1 cellular context compared by ENCODE assay signal in the genomic region with DNA sequence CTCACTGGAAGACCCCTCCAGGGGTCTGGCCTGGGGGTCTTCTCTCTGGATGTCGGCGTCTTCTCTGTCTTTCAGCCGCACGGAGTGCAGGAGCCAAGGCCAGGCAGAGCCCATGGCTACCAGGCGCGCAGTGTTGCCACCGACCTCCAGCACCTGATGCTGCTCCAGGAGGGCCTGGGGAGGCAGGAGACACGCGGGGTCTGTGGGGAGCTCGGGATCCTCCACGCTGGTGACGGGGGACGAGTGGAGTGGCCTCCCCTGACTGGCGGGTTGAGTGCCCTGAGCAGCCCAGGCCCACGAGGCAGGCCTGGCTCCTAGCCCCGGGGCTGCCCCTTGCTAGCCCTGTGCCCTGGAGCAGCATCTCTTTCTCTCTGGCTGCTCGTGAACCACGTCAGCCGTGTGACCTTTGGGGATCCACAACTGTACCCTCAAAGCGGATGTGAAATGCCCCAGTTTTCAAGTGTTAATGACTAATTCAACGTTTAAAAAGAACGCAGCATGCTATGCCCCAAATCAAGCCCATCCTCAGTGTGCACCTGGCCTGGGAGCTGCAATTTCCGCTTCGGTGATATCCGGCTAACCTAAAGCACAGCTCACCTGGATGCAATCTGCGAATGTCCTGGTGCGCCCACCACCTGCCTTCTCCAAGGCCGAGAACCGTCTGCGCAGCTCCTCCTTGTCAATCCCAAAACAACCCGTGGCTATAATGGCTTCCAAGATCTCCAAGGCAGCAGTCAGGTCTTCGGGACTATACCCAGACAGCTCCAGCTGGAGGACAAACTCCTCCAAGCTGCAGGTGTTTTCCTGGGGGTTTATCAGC.
TF ChIP-seq lines count a peak whose summit lies in the region.

No MANE protein-coding gene starts in this region.

TF ChIP-seq in GM12878, 131 proteins besides CTCF, POLR2A, EP300 and RAD21:
- TF ChIP-seq ELK1 (IDR thresholded peaks at IDR 0.05; ENCODE audit: low read depth, low read length) = no peak
- TF ChIP-seq CHD2 (IDR thresholded peaks at IDR 0.05; ENCODE audit: borderline replicate concordance, low read depth, low read length) = no peak
- no peak for TF ChIP-seq SIX5 (IDR thresholded peaks at IDR 0.05; ENCODE audit: low read depth, low read length, severe bottlenecking)
- TF ChIP-seq CEBPZ (IDR thresholded peaks at IDR 0.05; ENCODE audit: low read depth, low read length) = no peak
- no peak for TF ChIP-seq POU2F2 (IDR thresholded peaks at IDR 0.05; ENCODE audit: borderline replicate concordance, low read depth, low read length)
- no peak for TF ChIP-seq CHD4 (IDR thresholded peaks at IDR 0.05)
- no peak for TF ChIP-seq BMI1 (IDR thresholded peaks at IDR 0.05; ENCODE audit: borderline replicate concordance)
- no peak for TF ChIP-seq ZNF207 (IDR thresholded peaks at IDR 0.05; ENCODE audit: borderline replicate concordance)
- TF ChIP-seq SRF (IDR thresholded peaks at IDR 0.05; ENCODE audit: low read depth in 2 of 2, low read length in 2 of 2) = no peak
- TF ChIP-seq ZSCAN29 (IDR thresholded peaks at IDR 0.05) = no peak
- no peak for TF ChIP-seq SIN3A (IDR thresholded peaks at IDR 0.05; ENCODE audit: low read depth, low read length)
- no peak for TF ChIP-seq HDAC2 (IDR thresholded peaks at IDR 0.05)
- TF ChIP-seq POLR2AphosphoS2 (IDR thresholded peaks at IDR 0.05; ENCODE audit: low read depth, low read length) = no peak
- no peak for TF ChIP-seq ZBED1 (IDR thresholded peaks at IDR 0.05; ENCODE audit: borderline replicate concordance)
- TF ChIP-seq KDM1A (IDR thresholded peaks at IDR 0.05; ENCODE audit: borderline replicate concordance) = no peak
